12 cellular contexts compared by ENCODE assay signal in genomic region chr2:42495611-42496010, GRCh38. TPM values are rescaled to one million over a fixed set of nuclear protein-coding genes. Genes with fewer than 3 reads are reported as not detected.
A peak's percentile ranks its signal among the peaks of the same experiment; 100 is the strongest.
DNase-seq lines count a peak whose midpoint lies in the region; ATAC-seq and TF ChIP-seq lines count a peak whose summit lies in the region.
"Had no signal": no experiment of that assay in that cellular context is flagged by ENCODE, and none has a peak within 500 bp of the region (broad histone marks: within the 10 kb centered on the region; RNA-seq: fewer than 3 reads in every experiment).

No MANE protein-coding gene starts in this region.

- 78% methylated on average over 6 of the region's 6 CpGs for WGBS in HUES64
- 58 to 67% methylated on average over 6 of the region's 6 CpGs for WGBS in upper lobe of left lung, 2 donors

- H3K36me3 ChIP-seq in DND-41 (ENCODE audit: insufficient read depth, low read length) = no peaks in the 10 kb centered on the region
- H3K36me3 ChIP-seq in HUES64 (ENCODE audit: insufficient read depth, low read length) = no peaks in the 10 kb centered on the region; the same call in 1 of the 2 replicates
- no peaks in the 10 kb centered on the region for H3K36me3 ChIP-seq in SJCRH30
- H3K36me3 ChIP-seq in iPS-18a (ENCODE audit: control insufficient read depth, low read depth, low read length) = no peaks in the 10 kb centered on the region
- no peaks in the 10 kb centered on the region for H3K36me3 ChIP-seq in upper lobe of left lung
- H3K36me3 ChIP-seq: BE2C, tibial artery had no signal

- peaks cover 13% of the 10 kb centered on the region for H3K4me1 ChIP-seq in DND-41 (ENCODE audit: insufficient read depth, low read length)
- H3K4me1 ChIP-seq in HUES64 (ENCODE audit: insufficient read depth, low read length) = peaks cover 35% of the 10 kb centered on the region
- peaks cover 7% of the 10 kb centered on the region for H3K4me1 ChIP-seq in SJCRH30
- peaks cover 28% of the 10 kb centered on the region for H3K4me1 ChIP-seq in iPS-18a (ENCODE audit: control insufficient read depth, low read depth, low read length)
- peaks cover 8 to 27% (median 13%) of the 10 kb centered on the region in 4 donors for H3K4me1 ChIP-seq in upper lobe of left lung
- H3K4me1 ChIP-seq: BE2C had no signal

- no peak for TF ChIP-seq CTCF in DND-41 (IDR thresholded peaks at IDR 0.05; ENCODE audit: borderline replicate concordance, extremely low read depth, low read length, poor library complexity, severe bottlenecking)
- no peak for TF ChIP-seq CTCF in upper lobe of left lung (IDR thresholded peaks at IDR 0.05)

- no peak overlapping the region for H3K4me2 ChIP-seq in DND-41 (ENCODE audit: insufficient read depth, low read length)

- H3K27me3 ChIP-seq in DND-41 (ENCODE audit: insufficient read depth, low read length, poor library complexity) (no peaks in the 10 kb centered on the region), HUES64 (ENCODE audit: insufficient read depth, low read length) (peaks cover 30% of the 10 kb centered on the region), SJCRH30 (no peaks in the 10 kb centered on the region), iPS-18a (ENCODE audit: control insufficient read depth, insufficient read depth, low read length) (peaks cover 37% of the 10 kb centered on the region), upper lobe of left lung (peaks cover 0 to 23% (median 16%) of the 10 kb centered on the region in 4 donors)

- H3K9me3 ChIP-seq in DND-41 (ENCODE audit: insufficient read depth, low read length, severe bottlenecking) = no peaks in the 10 kb centered on the region
- no peaks in the 10 kb centered on the region for H3K9me3 ChIP-seq in HUES64 (ENCODE audit: insufficient read depth, low read depth, low read length)
- H3K9me3 ChIP-seq in SJCRH30 (replicated peaks) = no peaks in the 10 kb centered on the region; the same call in none of the 2 replicates
- H3K9me3 ChIP-seq in iPS-18a (ENCODE audit: control insufficient read depth, low read depth, low read length) = no peaks in the 10 kb centered on the region
- no peaks in the 10 kb centered on the region for H3K9me3 ChIP-seq in upper lobe of left lung
- H3K9me3 ChIP-seq: BE2C, tibial artery had no signal

- no peaks in the 10 kb centered on the region for H4K20me1 ChIP-seq in DND-41 (ENCODE audit: insufficient read depth, low read length)

- H3K4me3 ChIP-seq in DND-41 (ENCODE audit: low read depth in 1 of 2, low read length in 2 of 2) = no peak overlapping the region
- H3K4me3 ChIP-seq in HUES64 (ENCODE audit: low read length) = peak overlapping the region; percentile 71
- peak overlapping the region; percentile 23 for H3K4me3 ChIP-seq in SJCRH30
- peak overlapping the region; percentile 81 for H3K4me3 ChIP-seq in iPS-18a (ENCODE audit: low read length)
- no peak overlapping the region for H3K4me3 ChIP-seq in upper lobe of left lung

- no peak overlapping the region for H3K27ac ChIP-seq in DND-41 (ENCODE audit: low read length)
- H3K27ac ChIP-seq in HUES64 (ENCODE audit: low read depth, low read length) = peak overlapping the region; percentile 1; the same call in 1 of the 2 replicates
- H3K27ac ChIP-seq in SJCRH30 = no peak overlapping the region
- H3K27ac ChIP-seq in iPS-18a (ENCODE audit: low read length) = no peak overlapping the region
- H3K27ac ChIP-seq in upper lobe of left lung = no peak overlapping the region
- H3K27ac ChIP-seq: tibial artery had no signal

- H3K79me2 ChIP-seq in DND-41 (ENCODE audit: insufficient read depth, low read length) = no peaks in the 10 kb centered on the region

- TF ChIP-seq EP300 in upper lobe of left lung (IDR thresholded peaks at IDR 0.05) = no peak

- ATAC-seq in DND-41 (ENCODE audit: insufficient read depth, low read depth) = no peak
- no peak for ATAC-seq in upper lobe of left lung (ENCODE audit: low FRiP score in 2 of 2)

- no peak for TF ChIP-seq POLR2A in upper lobe of left lung (IDR thresholded peaks at IDR 0.05)

- DNase-seq in DND-41 (no peak), SJCRH30 (no peak), NOMO-1 treated with DMSO at 0.1 percent for 48 hours (lab: John Stamatoyannopoulos, UW; ENCODE audit: unreplicated experiment) (no peak), upper lobe of left lung (no peak), HuH-7 (ENCODE audit: low spot score) (no peak)

- H3K9ac ChIP-seq in DND-41 (ENCODE audit: low read depth, low read length) (no peak overlapping the region), HUES64 (ENCODE audit: low read depth, low read length) (no peak overlapping the region), iPS-18a (ENCODE audit: low read length) (no peak overlapping the region)

- peak overlapping the region; percentile 48; the same call in 1 of the 2 replicates for H2AFZ ChIP-seq in DND-41 (ENCODE audit: low read depth, low read length)

RNA-seq across cellular contexts. Expression of gene KCNG3, which starts 1.8 kb away (rescaled TPM):
- 2.7 TPM for polyA plus RNA-seq in HUES64 (2013, experiment 1 of 2)
- 2.2 TPM for polyA plus RNA-seq in HUES64 (2013, experiment 2 of 2)
- total RNA-seq in SJCRH30 (2014; rRNA removed; shearing (Covaris generic)) = 0.03 and 0.06 TPM in 2 replicates
- total RNA-seq in upper lobe of left lung = 10 to 100 TPM in 1 of 6 donors, 1 to 10 TPM in 4, under 1 TPM in 1; 0.91 to 10.3 (median 3.8) TPM
- total RNA-seq: HFFc6; mesenteric fat pad; T-helper 1 cell treated with Interleukin-12 subunit alpha and Interleukin-12 subunit beta and Interleukin-4 antibody, amounts not matched to agents 30 ng/mL and 1 ng/mL, for 36 hours had no signal

Comparison
In these comparisons a context has a peak if more than half of its experiments do, and no peak if none do; other contexts are left out.
1. H3K4me3 ChIP-seq: peak in HUES64 (single experiment), SJCRH30 (single experiment) and iPS-18a (single experiment); none in DND-41 (0 of 2) and upper lobe of left lung (0 of 4).